In genomic region chr18:839224-840079, GRCh38 we compare ENCODE assay signal across 8 cellular contexts. TPM values are rescaled to one million over a fixed set of nuclear protein-coding genes. Genes with fewer than 3 reads are reported as not detected.
DNase-seq lines count a peak whose midpoint lies in the region; ATAC-seq and TF ChIP-seq lines count a peak whose summit lies in the region.

No MANE protein-coding gene starts in this region.

- peak; percentile 99 for ATAC-seq in GM18502 (IDR thresholded peaks at IDR 0.05; ENCODE audit: poor library complexity, unreplicated experiment)
- peak; percentile 99 for ATAC-seq in HG02885 (IDR thresholded peaks at IDR 0.05; ENCODE audit: poor library complexity, unreplicated experiment)

- peak; percentile 84 for DNase-seq in 8988T
- peak; percentile 80 for DNase-seq in NCI-H146 treated with DMSO at 0.1 percent for 48 hours (lab: John Stamatoyannopoulos, UW; ENCODE audit: unreplicated experiment)
- DNase-seq in T-helper 2 cell: peak; percentile 42 to 86 (median 81)
- peak in 54 of 56 donors; percentile 21 to 93 (median 64) for DNase-seq in amygdala (lab: John Stamatoyannopoulos, UW)
- peak; percentile 89 for DNase-seq in hepatocyte (ENCODE audit: low spot score)

- H3K9me3 ChIP-seq in hepatocyte (ENCODE audit: low read depth) (no peaks in the 10 kb centered on the region), skeletal muscle satellite cell (replicated peaks; ENCODE audit: low read length) (no peaks in the 10 kb centered on the region)

- H3K27me3 ChIP-seq in hepatocyte (no peaks in the 10 kb centered on the region), skeletal muscle satellite cell (ENCODE audit: control insufficient read depth, insufficient read depth, low read length) (no peaks in the 10 kb centered on the region)

- H3K4me2 ChIP-seq in hepatocyte (peak overlapping the region; percentile 63), skeletal muscle satellite cell (ENCODE audit: low read length) (peak overlapping the region; percentile 73)

- H3K79me2 ChIP-seq in hepatocyte: no peaks in the 10 kb centered on the region

- no peaks in the 10 kb centered on the region for H4K20me1 ChIP-seq in hepatocyte (ENCODE audit: insufficient read depth, poor library complexity, severe bottlenecking)

- no peaks in the 10 kb centered on the region for H3K9me2 ChIP-seq in hepatocyte (replicated peaks; ENCODE audit: insufficient read depth)

- no peak overlapping the region for H3K9ac ChIP-seq in skeletal muscle satellite cell (ENCODE audit: low read depth, low read length)

- no peak overlapping the region for H2AFZ ChIP-seq in hepatocyte

- no peaks in the 10 kb centered on the region for H3K36me3 ChIP-seq in hepatocyte (replicated peaks; ENCODE audit: insufficient read depth, low read depth)
- no peaks in the 10 kb centered on the region for H3K36me3 ChIP-seq in skeletal muscle satellite cell (ENCODE audit: insufficient read depth, low read length)

- no peaks in the 10 kb centered on the region for H3K4me1 ChIP-seq in hepatocyte (ENCODE audit: insufficient read depth)
- H3K4me1 ChIP-seq in skeletal muscle satellite cell (ENCODE audit: control insufficient read depth, insufficient read depth, low read length): peaks cover 6% of the 10 kb centered on the region

- no peak overlapping the region for H3K27ac ChIP-seq in hepatocyte

- H3K4me3 ChIP-seq in hepatocyte (no peak overlapping the region), skeletal muscle satellite cell (ENCODE audit: low read length) (no peak overlapping the region)

- WGBS in hepatocyte (ENCODE audit: low lambda C conversion rate, missing lambda C conversion rate): 18% methylated on average over 14 of the region's 14 CpGs

- peak; percentile 99 for TF ChIP-seq CTCF in hepatocyte (IDR thresholded peaks at IDR 0.05; ENCODE audit: poor library complexity)

RNA-seq across cellular contexts. Expression of gene YES1, which starts 27.4 kb away (rescaled TPM):
- 108 and 111 TPM in 2 replicates for total RNA-seq in hepatocyte
- polyA plus RNA-seq in hepatocyte: 18.4 and 25.2 TPM in 2 replicates
- total RNA-seq in skeletal muscle satellite cell (2012; rRNA removed): 86.7 and 110 TPM in 2 replicates
